8 cellular contexts compared by ENCODE assay signal in the genomic region with DNA sequence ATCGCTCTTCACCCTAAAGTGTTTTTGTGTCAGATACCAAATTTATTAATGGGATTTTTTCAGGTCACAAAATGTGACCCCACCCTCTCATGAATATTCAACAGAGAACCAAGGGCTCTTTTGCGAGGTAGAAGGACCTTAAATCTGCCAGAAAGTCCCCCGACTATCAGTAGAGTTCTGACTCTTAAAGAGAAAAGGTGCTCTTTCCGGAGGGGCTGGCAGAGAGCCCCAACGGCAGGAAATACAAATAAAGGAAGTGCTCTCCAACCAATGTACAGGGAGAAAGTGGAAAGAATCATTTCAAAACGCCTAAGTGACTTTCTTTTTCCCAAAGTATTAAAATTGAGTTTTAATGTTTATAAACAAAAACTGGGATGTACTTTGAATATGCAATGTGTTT.
DNase-seq lines count a peak whose midpoint lies in the region; ATAC-seq and TF ChIP-seq lines count a peak whose summit lies in the region.

No MANE protein-coding gene starts in this region.

- WGBS in H9 (ENCODE audit: extremely low coverage, insufficient read length, low lambda C conversion rate): no CpG with 5 or more reads among the region's 6 CpGs
- WGBS in sigmoid colon, 2 donors: 4 to 9% methylated on average over 6 of the region's 6 CpGs

- CTCF ChIA-PET in OCI-LY7 (lab: Charles Lee; ENCODE audit: unreplicated experiment): no interaction called here

- peak overlapping the region; percentile 71 for H3K4me3 ChIP-seq in OCI-LY7 (ENCODE audit: low read depth, low read length, poor library complexity, severe bottlenecking)
- peak overlapping the region; percentile 75 for H3K4me3 ChIP-seq in effector memory CD4-positive, alpha-beta T cell (ENCODE audit: insufficient read depth, low read depth, low read length, poor library complexity, severe bottlenecking)
- H3K4me3 ChIP-seq in sigmoid colon: peak overlapping the region in 3 of 4 donors; percentile 7 to 73 (median 71)

- H3K9ac ChIP-seq in H9 (ENCODE audit: extremely low read depth, insufficient read length, low read length): no peak overlapping the region

- TF ChIP-seq EP300 in sigmoid colon (IDR thresholded peaks at IDR 0.05): no peak

- no peak overlapping the region for H3K27ac Mint-ChIP-seq in H9

- H3T11ph ChIP-seq in H9 (ENCODE audit: low read length): no peak overlapping the region

- no TSS peak for BruUV-seq in OCI-LY7 (replicated peaks; lab: Mats Ljungman, UMichigan)

- no peak overlapping the region for H2BK20ac ChIP-seq in H9 (ENCODE audit: low read depth, low read length, poor library complexity, severe bottlenecking)

- peaks cover 13% of the 10 kb centered on the region for H3K27me3 Mint-ChIP-seq in H9 (ENCODE audit: low read depth)

- no peak overlapping the region for H3K27ac ChIP-seq in H9 (ENCODE audit: insufficient read length, low read depth, low read length)
- H3K27ac ChIP-seq in OCI-LY7 (ENCODE audit: low read depth, low read length, poor library complexity, severe bottlenecking): peak overlapping the region; percentile 65
- H3K27ac ChIP-seq in effector memory CD4-positive, alpha-beta T cell (ENCODE audit: insufficient read depth, low read length, poor library complexity, severe bottlenecking): peak overlapping the region; percentile 98
- H3K27ac ChIP-seq in sigmoid colon: peak overlapping the region; percentile 92 to 99 (median 98)

- H3K4me3 Mint-ChIP-seq in H9: peak overlapping the region; percentile 68 to 88

- no peak overlapping the region for H3K18ac ChIP-seq in H9 (ENCODE audit: insufficient read length, low read depth, low read length)

- H2AFZ ChIP-seq in H9 (ENCODE audit: low read length) (no peak overlapping the region), OCI-LY7 (ENCODE audit: low read length) (no peak overlapping the region)

- H4K91ac ChIP-seq in H9 (ENCODE audit: insufficient read length, low read depth, low read length): no peak overlapping the region

- H3K4ac ChIP-seq in H9 (ENCODE audit: low read depth, low read length): no peak overlapping the region

- no peaks in the 10 kb centered on the region for H3K9me2 ChIP-seq in OCI-LY7 (ENCODE audit: insufficient read depth, low read length)

- no peak for TF ChIP-seq POLR2A in sigmoid colon (IDR thresholded peaks at IDR 0.05)

- H3K36me3 Mint-ChIP-seq in H9 (ENCODE audit: insufficient read depth in 1 of 3, low read depth in 3 of 3): no peaks in the 10 kb centered on the region

- H4K5ac ChIP-seq in H9 (ENCODE audit: insufficient read length, low read depth, low read length): no peak overlapping the region

- H3K9me3 Mint-ChIP-seq in H9: no peaks in the 10 kb centered on the region

- no peak overlapping the region for H2BK5ac ChIP-seq in H9 (ENCODE audit: insufficient read length, low read length)

- H3K79me1 ChIP-seq in H9 (ENCODE audit: insufficient read depth, low read depth, low read length, poor library complexity, severe bottlenecking): no peaks in the 10 kb centered on the region

- DNase-seq in H9 (no peak), OCI-LY7 (ENCODE audit: low spot score) (peak; percentile 66), sigmoid colon (no peak), NCI-H1048 (lab: John Stamatoyannopoulos, UW) (no peak), cerebellar cortex (ENCODE audit: low spot score) (no peak)
- DNase-seq in effector memory CD4-positive, alpha-beta T cell: peak in 1 of 3 donors; percentile 25

- no peaks in the 10 kb centered on the region; the same call in 1 of the 2 replicates for H3K79me2 ChIP-seq in H9 (ENCODE audit: insufficient read depth, low read length)
- H3K79me2 ChIP-seq in OCI-LY7 (ENCODE audit: insufficient read depth, low read depth, low read length): peaks cover 65% of the 10 kb centered on the region; the same call in 1 of the 2 replicates

- H3K4me1 Mint-ChIP-seq in H9: peaks cover 59 to 60% of the 10 kb centered on the region in 2 experiments

- H3K14ac ChIP-seq in H9 (ENCODE audit: insufficient read depth, low read length): no peak overlapping the region

- ATAC-seq in GM21737 (IDR thresholded peaks at IDR 0.05; ENCODE audit: unreplicated experiment): no peak
- no peak for ATAC-seq in GM18517 (IDR thresholded peaks at IDR 0.05; ENCODE audit: unreplicated experiment)

- TF ChIP-seq CTCF in H9 (conservative IDR thresholded peaks at IDR 0.05) (no peak), OCI-LY7 (conservative IDR thresholded peaks at IDR 0.05; ENCODE audit: low read length) (no peak), sigmoid colon (IDR thresholded peaks at IDR 0.05) (no peak)

- POLR2A ChIA-PET in OCI-LY7 (lab: Charles Lee): no interaction called here

- H4K20me1 ChIP-seq in H9 (ENCODE audit: control insufficient read depth, insufficient read depth, insufficient read length) (no peaks in the 10 kb centered on the region), OCI-LY7 (ENCODE audit: insufficient read depth, low read length) (peaks cover 56% of the 10 kb centered on the region)

- H2AK5ac ChIP-seq in H9 (ENCODE audit: insufficient read length, low read length): no peak overlapping the region

- H3K23me2 ChIP-seq in H9 (ENCODE audit: insufficient read length, low read depth, low read length, poor library complexity, severe bottlenecking): peaks cover 17% of the 10 kb centered on the region

- no peak overlapping the region for H2BK12ac ChIP-seq in H9 (ENCODE audit: insufficient read length, low read depth, low read length)

- H2BK15ac ChIP-seq in H9 (ENCODE audit: low read depth, low read length): no peak overlapping the region

- H3K56ac ChIP-seq in H9 (ENCODE audit: insufficient read length, low read depth, low read length): no peak overlapping the region

- H3K4me1 ChIP-seq in H9 (ENCODE audit: insufficient read depth, low read length) (peaks cover 6% of the 10 kb centered on the region; the same call in 1 of the 2 replicates), OCI-LY7 (ENCODE audit: insufficient read depth, low read length, poor library complexity, severe bottlenecking) (peaks cover 70% of the 10 kb centered on the region), sigmoid colon (peaks cover 0 to 67% (median 61%) of the 10 kb centered on the region in 4 donors)
- H3K4me1 ChIP-seq in effector memory CD4-positive, alpha-beta T cell (ENCODE audit: control insufficient read depth, insufficient read depth, low read length, poor library complexity, severe bottlenecking): peaks cover 45% of the 10 kb centered on the region

- no peak overlapping the region for H3K23ac ChIP-seq in H9 (ENCODE audit: insufficient read length, low read depth, low read length)

- H2BK120ac ChIP-seq in H9 (ENCODE audit: low read depth, low read length, poor library complexity, severe bottlenecking): no peak overlapping the region

- H4K8ac ChIP-seq in H9 (replicated peaks; ENCODE audit: insufficient read length, low read depth, low read length): no peak overlapping the region

- H3K36me3 ChIP-seq in OCI-LY7 (ENCODE audit: insufficient read depth, low read length) (no peaks in the 10 kb centered on the region), sigmoid colon (no peaks in the 10 kb centered on the region)
- H3K36me3 ChIP-seq in effector memory CD4-positive, alpha-beta T cell (ENCODE audit: control insufficient read depth, insufficient read depth, low read length): no peaks in the 10 kb centered on the region

- H3K4me2 ChIP-seq in H9 (ENCODE audit: insufficient read depth, insufficient read length, low read length): peak overlapping the region; percentile 98
- peak overlapping the region; percentile 90 for H3K4me2 ChIP-seq in OCI-LY7 (ENCODE audit: low read length)

- H3K9me3 ChIP-seq in H9 (ENCODE audit: control insufficient read depth, low read depth, low read length) (no peaks in the 10 kb centered on the region), OCI-LY7 (ENCODE audit: low read length) (no peaks in the 10 kb centered on the region), sigmoid colon (no peaks in the 10 kb centered on the region)
- H3K9me3 ChIP-seq in effector memory CD4-positive, alpha-beta T cell (ENCODE audit: control insufficient read depth, low read length): no peaks in the 10 kb centered on the region

- no peaks in the 10 kb centered on the region for H3K27me3 ChIP-seq in H9 (ENCODE audit: insufficient read depth, low read length)
- no peaks in the 10 kb centered on the region for H3K27me3 ChIP-seq in effector memory CD4-positive, alpha-beta T cell (replicated peaks; ENCODE audit: control insufficient read depth, insufficient read depth, low read length, poor library complexity, severe bottlenecking)
- H3K27me3 ChIP-seq in sigmoid colon: no peaks in the 10 kb centered on the region

- intact Hi-C loops in OCI-LY7 (cut with micrococcal nuclease; ENCODE audit: unreplicated experiment) (loop anchor here (5.0 kb wide), 3 partner anchors 446 to 586 kb away; no protein-coding TSS in a partner anchor), sigmoid colon (cut with DNase I) (loop anchor here (5.0 kb wide), 2 partner anchors 41 to 59 kb away; no protein-coding TSS in a partner anchor)
